22 cellular contexts compared by ENCODE assay signal in genomic region chr1:157284446-157284845, GRCh38.
DNase-seq lines count a peak whose midpoint lies in the region; ATAC-seq, FAIRE-seq and TF ChIP-seq lines count a peak whose summit lies in the region.
"Had no signal": no experiment of that assay in that cellular context is flagged by ENCODE, and none has a peak within 500 bp of the region (broad histone marks: within the 10 kb centered on the region; RNA-seq: fewer than 3 reads in every experiment).

No MANE protein-coding gene starts in this region.

- H3K4me1 ChIP-seq in HepG2 (ENCODE audit: insufficient read depth, low read length) (peaks cover 3% of the 10 kb centered on the region), right lobe of liver (no peaks in the 10 kb centered on the region), upper lobe of right lung (no peaks in the 10 kb centered on the region)

- ATAC-seq in HepG2 (no peak), right lobe of liver (no peak), upper lobe of right lung (peak; percentile 56)
- ATAC-seq: CD8-positive, alpha-beta T cell had no signal

- H3K36me3 ChIP-seq in HepG2 (replicated peaks in 1 of 2; ENCODE audit: control insufficient read depth in 1 of 2, insufficient read depth in 2 of 2, low read length in 2 of 2) = no peaks in the 10 kb centered on the region
- no peaks in the 10 kb centered on the region for H3K36me3 ChIP-seq in right lobe of liver
- no peaks in the 10 kb centered on the region for H3K36me3 ChIP-seq in upper lobe of right lung
- H3K36me3 ChIP-seq: BLaER1 had no signal

- in situ Hi-C loops in HepG2 (cut with HindIII; ENCODE audit: extremely low pct_ligation_motif_present, low pct_unique_long_range_greater_than_20kb) = no loop called here

- no peak for TF ChIP-seq RAD21 in HepG2 (CRISPR knock-in tag; IDR thresholded peaks at IDR 0.05)

- no peak for TF ChIP-seq POLR2A in HepG2 (IDR thresholded peaks at IDR 0.05; ENCODE audit: insufficient read depth in 1 of 2, low read depth in 2 of 2, low read length in 2 of 2)
- TF ChIP-seq POLR2A in right lobe of liver (IDR thresholded peaks at IDR 0.05) = no peak
- TF ChIP-seq POLR2A in erythroblast (IDR thresholded peaks at IDR 0.05; ENCODE audit: low read length) = peak; percentile 30

- intact Hi-C loops in HepG2 (cut with micrococcal nuclease; ENCODE audit: unreplicated experiment) (no loop called here), right lobe of liver (cut with DNase I) (no loop called here), upper lobe of right lung (cut with DNase I) (no loop called here)

- WGBS in HepG2 (ENCODE audit: low lambda C conversion rate) = 0% methylated on average over 1 of the region's 1 CpG
- WGBS in right lobe of liver (ENCODE audit: insufficient coverage, low coverage, low lambda C conversion rate, missing lambda C conversion rate) = 57% methylated on average over 1 of the region's 1 CpG

- H3K27ac ChIP-seq in HepG2 (ENCODE audit: extremely low read length, insufficient read depth, low read length) (no peak overlapping the region), right lobe of liver (no peak overlapping the region), upper lobe of right lung (no peak overlapping the region)
- H3K27ac ChIP-seq: 22Rv1, BLaER1, C4-2B had no signal

- TF ChIP-seq EP300 in HepG2 (IDR thresholded peaks at IDR 0.05; ENCODE audit: low read depth in 2 of 2, low read length in 2 of 2) = no peak
- no peak for TF ChIP-seq EP300 in HepG2 (CRISPR knock-in tag; IDR thresholded peaks at IDR 0.05; ENCODE audit: borderline replicate concordance)

- CTCF ChIA-PET in HepG2 (lab: Yijun Ruan, JAX; ENCODE audit: low intra/inter-chr PET ratio, low total read pairs) = no interaction called here

- H3K9me3 ChIP-seq in HepG2 (ENCODE audit: low read length) (no peaks in the 10 kb centered on the region), right lobe of liver (no peaks in the 10 kb centered on the region), upper lobe of right lung (no peaks in the 10 kb centered on the region)
- H3K9me3 ChIP-seq: BLaER1 had no signal

- no peak overlapping the region for H3K9ac ChIP-seq in HepG2 (ENCODE audit: insufficient read depth, low read depth, low read length)
- H3K9ac ChIP-seq: BLaER1 had no signal

- no peaks in the 10 kb centered on the region for H3K79me2 ChIP-seq in HepG2 (ENCODE audit: insufficient read depth, low read length)

- no peaks in the 10 kb centered on the region for H4K20me1 ChIP-seq in HepG2 (ENCODE audit: insufficient read depth, low read length)
- H4K20me1 ChIP-seq: BLaER1 had no signal

- H3K27me3 ChIP-seq in HepG2 (ENCODE audit: control insufficient read depth in 1 of 2, insufficient read depth in 2 of 2, low read length in 2 of 2) (peaks cover 1 to 4% of the 10 kb centered on the region in 2 experiments; a peak in 2 of 5 replicates), right lobe of liver (no peaks in the 10 kb centered on the region), upper lobe of right lung (peaks cover 10% of the 10 kb centered on the region)
- H3K27me3 ChIP-seq: BLaER1 had no signal

- POLR2A ChIA-PET in HepG2 (lab: Yijun Ruan, JAX) = no interaction called here

- TF ChIP-seq CTCF in HepG2 (CRISPR knock-in tag; IDR thresholded peaks at IDR 0.05) (no peak), right lobe of liver (IDR thresholded peaks at IDR 0.05) (no peak), upper lobe of right lung (IDR thresholded peaks at IDR 0.05) (no peak)

- no peak overlapping the region for H3K4me2 ChIP-seq in HepG2 (ENCODE audit: low read depth, low read length)
- H3K4me2 ChIP-seq: BLaER1 had no signal

- DNase-seq in HepG2 (ENCODE audit: low spot score) (no peak), right lobe of liver (no peak), erythroblast (lab: John Stamatoyannopoulos, UW) (no peak), upper lobe of right lung (no peak), NCI-H510A (lab: John Stamatoyannopoulos, UW) (no peak), GM03348 (ENCODE audit: low spot score) (no peak)
- DNase-seq: CD4-positive, CD25-positive, alpha-beta regulatory T cell; CD8-positive, alpha-beta T cell; DMS 273 treated with DMSO at 0.1 percent for 48 hours; DMS79; EL; GDM1; GOT3; HCEC 1CT had no signal

- FAIRE-seq in HepG2 (lab: Jason Lieb, UNC) = no peak
- FAIRE-seq: A204.1, D721Med, GM12891, GM18507, H54 had no signal

- H3K4me3 ChIP-seq in HepG2 (replicated peaks in 1 of 3; ENCODE audit: insufficient read depth in 1 of 3, low read depth in 2 of 3, low read length in 3 of 3) (no peak overlapping the region), right lobe of liver (no peak overlapping the region), upper lobe of right lung (no peak overlapping the region)
- H3K4me3 ChIP-seq: BLaER1 had no signal

- no peak overlapping the region for H2AFZ ChIP-seq in HepG2 (ENCODE audit: low read length)

- no TSS peak for BruUV-seq in HepG2 (replicated peaks; lab: Mats Ljungman, UMichigan)

TF ChIP-seq in HepG2, 621 proteins besides CTCF, POLR2A, EP300 and RAD21:
- TF ChIP-seq TAF1 (CRISPR knock-in tag; IDR thresholded peaks at IDR 0.05) (no peak), POLR2AphosphoS5 (IDR thresholded peaks at IDR 0.05; ENCODE audit: low read depth, low read length) (no peak), MNT (IDR thresholded peaks at IDR 0.05) (peak; percentile 88)
